ENCODE assay signal across 11 cellular contexts in the genomic region with DNA sequence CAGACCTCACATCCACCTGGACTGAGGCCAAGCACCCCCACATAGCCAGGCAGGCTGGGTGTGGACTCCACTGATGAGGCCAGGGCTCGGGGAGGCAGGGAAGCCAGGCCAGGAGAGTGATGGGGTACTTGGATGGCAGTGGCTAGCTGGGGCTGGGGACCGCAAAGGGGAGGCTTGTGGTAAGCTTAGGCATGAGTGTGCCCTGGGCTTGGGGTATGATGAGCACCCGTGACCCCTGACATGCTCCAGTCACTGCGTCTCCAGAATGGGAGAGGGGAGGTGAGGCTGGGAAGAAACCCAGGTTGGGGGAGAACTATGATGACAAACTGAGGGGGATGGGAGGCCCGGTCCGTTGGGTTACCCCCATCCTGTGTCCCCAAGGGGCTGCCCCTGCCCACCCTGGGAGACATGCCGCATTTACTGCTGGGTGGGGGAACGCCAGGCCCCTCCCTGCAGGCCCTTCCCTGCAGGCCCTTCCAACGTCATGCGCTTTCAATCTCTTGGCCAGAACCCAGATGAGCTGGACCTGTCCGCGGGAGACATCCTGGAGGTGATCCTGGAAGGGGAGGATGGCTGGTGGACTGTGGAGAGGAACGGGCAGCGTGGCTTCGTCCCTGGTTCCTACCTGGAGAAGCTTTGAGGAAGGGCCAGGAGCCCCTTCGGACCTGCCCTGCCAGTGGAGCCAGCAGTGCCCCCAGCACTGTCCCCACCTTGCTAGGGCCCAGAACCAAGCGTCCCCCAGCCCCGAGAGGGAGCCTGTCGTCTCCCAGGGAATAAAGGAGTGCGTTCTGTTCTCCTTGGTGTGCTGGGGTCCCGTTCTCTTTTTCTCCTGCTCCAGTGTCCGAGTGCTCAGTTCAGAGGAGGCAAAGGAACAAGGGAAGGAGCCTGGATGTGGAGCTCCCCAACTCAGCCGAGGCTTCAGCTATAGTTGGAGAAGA. TPM values are rescaled to one million over a fixed set of nuclear protein-coding genes. Genes with fewer than 3 reads are reported as not detected.
A peak's percentile ranks its signal among the peaks of the same experiment; 100 is the strongest.
DNase-seq lines count a peak whose midpoint lies in the region; ATAC-seq and TF ChIP-seq lines count a peak whose summit lies in the region.
"Had no signal": no experiment of that assay in that cellular context is flagged by ENCODE, and none has a peak within 500 bp of the region (broad histone marks: within the 10 kb centered on the region; RNA-seq: fewer than 3 reads in every experiment).

No MANE protein-coding gene starts in this region.

- H4K8ac ChIP-seq in IMR-90 (ENCODE audit: low read depth in 2 of 2, low read length in 2 of 2), result no peak overlapping the region

- H3K4me2 ChIP-seq in IMR-90 (ENCODE audit: low read depth, low read length), result no peak overlapping the region
- no peak overlapping the region for H3K4me2 ChIP-seq in PC-3 (ENCODE audit: low read length)

- no peak overlapping the region for H3K56ac ChIP-seq in IMR-90 (ENCODE audit: extremely low read depth, insufficient read depth, low read length)

- no peak overlapping the region for H3K27ac ChIP-seq in IMR-90 (ENCODE audit: insufficient read depth, low read length)
- H3K27ac ChIP-seq in endodermal cell (ENCODE audit: low read depth, low read length), result no peak overlapping the region
- no peak overlapping the region for H3K27ac ChIP-seq in ovary
- no peak overlapping the region for H3K27ac ChIP-seq in PC-3 (ENCODE audit: low read length)

- dilution Hi-C loops in IMR-90 (cut with HindIII; ENCODE audit: low sequenced_read_pairs, unreplicated experiment), result no loop called here

- TF ChIP-seq CTCF in Calu3 (IDR thresholded peaks at IDR 0.05; ENCODE audit: unreplicated experiment), result no peak
- no peak for TF ChIP-seq CTCF in IMR-90 (conservative IDR thresholded peaks at IDR 0.05; ENCODE audit: low read depth, low read length)
- TF ChIP-seq CTCF in endodermal cell (conservative IDR thresholded peaks at IDR 0.05), result no peak
- TF ChIP-seq CTCF in ovary (IDR thresholded peaks at IDR 0.05), result no peak
- TF ChIP-seq CTCF in PC-3 (conservative IDR thresholded peaks at IDR 0.05; ENCODE audit: low read depth, low read length), result no peak

- H3K27me3 ChIP-seq in IMR-90 (ENCODE audit: control insufficient read depth, insufficient read depth, low read length) (no peaks in the 10 kb centered on the region), endodermal cell (ENCODE audit: control insufficient read depth, insufficient read depth, low read length, poor library complexity, severe bottlenecking) (no peaks in the 10 kb centered on the region), ovary (no peaks in the 10 kb centered on the region), PC-3 (ENCODE audit: low read length) (no peaks in the 10 kb centered on the region)

- no peak overlapping the region for H2BK5ac ChIP-seq in IMR-90 (ENCODE audit: low read depth, low read length, poor library complexity, severe bottlenecking)

- H3F3A ChIP-seq in PC-3 (ENCODE audit: low read length, unreplicated experiment), result no peaks in the 10 kb centered on the region

- peak overlapping the region; percentile 35 for H2AK9ac ChIP-seq in IMR-90 (replicated peaks; ENCODE audit: low read depth, low read length, poor library complexity)

- no peaks in the 10 kb centered on the region for H3K9me3 Mint-ChIP-seq in Calu3 (ENCODE audit: low read depth, unreplicated experiment)
- peaks cover 15% of the 10 kb centered on the region for H3K9me3 Mint-ChIP-seq in endodermal cell

- H4K5ac ChIP-seq in IMR-90 (ENCODE audit: low read depth, low read length), result no peak overlapping the region

- no peaks in the 10 kb centered on the region for H3K79me2 ChIP-seq in PC-3 (ENCODE audit: low read length)

- H3K18ac ChIP-seq in IMR-90 (ENCODE audit: low read depth, low read length), result no peak overlapping the region

- H3K27me3 Mint-ChIP-seq in Calu3 (ENCODE audit: unreplicated experiment) (no peaks in the 10 kb centered on the region), endodermal cell (ENCODE audit: insufficient read depth) (no peaks in the 10 kb centered on the region)

- peaks cover 0 to 17% of the 10 kb centered on the region in 2 experiments; a peak in 1 of 4 replicates for H3K79me1 ChIP-seq in IMR-90 (ENCODE audit: low read depth in 1 of 2, low read length in 2 of 2)

- peaks cover 8% of the 10 kb centered on the region for H3K9me1 ChIP-seq in IMR-90 (ENCODE audit: insufficient read depth, low read length)

- no peaks in the 10 kb centered on the region for H3K9me2 ChIP-seq in PC-3 (replicated peaks; ENCODE audit: low read length)

- H3K4me3 Mint-ChIP-seq in Calu3 (ENCODE audit: low read depth, unreplicated experiment), result no peak overlapping the region
- H3K4me3 Mint-ChIP-seq in endodermal cell, result no peak overlapping the region

- DNase-seq in Calu3 (no peak), IMR-90 (no peak), endodermal cell (peak; percentile 38), ovary (peak in 4 of 5 donors; percentile 24 to 39 (median 30)), hepatic stellate cell (ENCODE audit: low spot score) (no peak), PC-3 (no peak)
- DNase-seq: DMS79, NCI-H1417 had no signal

- TF ChIP-seq EP300 in ovary (IDR thresholded peaks at IDR 0.05), result no peak

- WGBS in IMR-90 (ENCODE audit: extremely low coverage in 2 of 2, insufficient read length in 1 of 2), 2 experiments, result 97% methylated on average over 7 of the region's 23 CpGs; no CpG with 5 or more reads in 1 of the 2 experiments
- WGBS in endodermal cell (ENCODE audit: insufficient coverage in 1 of 2, insufficient read length in 1 of 2), 2 experiments, result 94 to 98% methylated on average over 17 to 23 of the region's 23 CpGs
- 82 to 88% (median 87%) methylated on average over 23 of the region's 23 CpGs for WGBS in ovary, 3 donors

- H2BK120ac ChIP-seq in IMR-90 (ENCODE audit: low read depth, low read length), result no peak overlapping the region

- no peak overlapping the region for H3K4me3 ChIP-seq in IMR-90 (ENCODE audit: insufficient read depth, low read depth, low read length)
- H3K4me3 ChIP-seq in endodermal cell (ENCODE audit: low read length), result no peak overlapping the region
- H3K4me3 ChIP-seq in ovary, result no peak overlapping the region
- no peak overlapping the region for H3K4me3 ChIP-seq in PC-3 (ENCODE audit: low read length)

- CTCF ChIA-PET in Calu3 (lab: Charles Lee), result interaction anchor here (0.8 kb wide), 1 partner anchor 28 kb away, joined by 3 read pairs; no protein-coding TSS in a partner anchor
- CTCF ChIA-PET in IMR-90 (lab: Yijun Ruan, JAX), result no interaction called here
- CTCF ChIA-PET in PC-3 (lab: Charles Lee), result no interaction called here

- no peak overlapping the region for H3K14ac ChIP-seq in IMR-90 (replicated peaks; ENCODE audit: low read depth, low read length)

- H2AFZ ChIP-seq in IMR-90 (replicated peaks; ENCODE audit: low read length, poor library complexity), result peak overlapping the region; percentile 53
- no peak overlapping the region for H2AFZ ChIP-seq in PC-3 (ENCODE audit: low read length)

- in situ Hi-C loops in IMR-90 (cut with MboI; ENCODE audit: low sequenced_read_pairs), result no loop called here

- no peak for TF ChIP-seq RAD21 in IMR-90 (IDR thresholded peaks at IDR 0.05; ENCODE audit: low read length)

- intact Hi-C loops in Calu3 (cut with micrococcal nuclease; ENCODE audit: unreplicated experiment) (no loop called here), IMR-90 (cut with micrococcal nuclease) (no loop called here), ovary (cut with DNase I) (loop anchor here in 1 of 4 donors (10.0 kb wide), 1 partner anchor 68 kb away; no protein-coding TSS in a partner anchor), PC-3 (cut with micrococcal nuclease) (no loop called here)

- peaks cover 15% of the 10 kb centered on the region for H3K4me1 Mint-ChIP-seq in Calu3 (ENCODE audit: low read depth, unreplicated experiment)
- peaks cover 11% of the 10 kb centered on the region for H3K4me1 Mint-ChIP-seq in endodermal cell

- H4K20me1 ChIP-seq in IMR-90 (ENCODE audit: insufficient read depth, low read length) (peaks cover 4% of the 10 kb centered on the region; the same call in 1 of the 2 replicates), PC-3 (ENCODE audit: low read length) (no peaks in the 10 kb centered on the region)

- H3K36me3 Mint-ChIP-seq in Calu3 (ENCODE audit: insufficient read depth, unreplicated experiment) (peaks cover 60% of the 10 kb centered on the region), endodermal cell (ENCODE audit: low read depth) (peaks cover 22% of the 10 kb centered on the region)

- H2BK20ac ChIP-seq in IMR-90 (ENCODE audit: low read depth, low read length), result no peak overlapping the region

- no peak overlapping the region for H3K23ac ChIP-seq in IMR-90 (ENCODE audit: low read depth, low read length)

- H3K27ac Mint-ChIP-seq in Calu3 (ENCODE audit: unreplicated experiment) (peak overlapping the region; percentile 73), endodermal cell (no peak overlapping the region)

- no peak overlapping the region for H3K9ac ChIP-seq in IMR-90 (ENCODE audit: low read depth, low read length)
- no peak overlapping the region for H3K9ac ChIP-seq in endodermal cell (ENCODE audit: extremely low read depth, low read length, poor library complexity, severe bottlenecking)
- no peak overlapping the region for H3K9ac ChIP-seq in PC-3 (ENCODE audit: low read length)

- H2AK5ac ChIP-seq in IMR-90 (ENCODE audit: low read depth, low read length), result no peak overlapping the region

- 0 out of 2 replicates have a peak, but pooled peaks cover 2% of the 10 kb centered on the region for H3K4me1 ChIP-seq in IMR-90 (ENCODE audit: control insufficient read depth, insufficient read depth, low read length)
- H3K4me1 ChIP-seq in endodermal cell (ENCODE audit: control insufficient read depth, insufficient read depth, low read length), result peaks cover 7% of the 10 kb centered on the region
- H3K4me1 ChIP-seq in ovary (ENCODE audit: insufficient read depth), result no peaks in the 10 kb centered on the region
- no peaks in the 10 kb centered on the region for H3K4me1 ChIP-seq in PC-3 (ENCODE audit: insufficient read depth, low read length)

- H4K91ac ChIP-seq in IMR-90 (ENCODE audit: insufficient read depth, low read depth, low read length), result no peak overlapping the region

- ATAC-seq in IMR-90 (ENCODE audit: low read depth) (no peak), PC-3 (no peak), HG03521 (IDR thresholded peaks at IDR 0.05; ENCODE audit: unreplicated experiment) (no peak), HG03097 (IDR thresholded peaks at IDR 0.05; ENCODE audit: low FRiP score, unreplicated experiment) (no peak)

- no peak for TF ChIP-seq POLR2A in IMR-90 (IDR thresholded peaks at IDR 0.05; ENCODE audit: low read depth, low read length)
- no peak for TF ChIP-seq POLR2A in ovary (IDR thresholded peaks at IDR 0.05)

- H3K9me3 ChIP-seq in IMR-90 (ENCODE audit: control insufficient read depth, insufficient read depth, low read length), result no peaks in the 10 kb centered on the region
- no peaks in the 10 kb centered on the region for H3K9me3 ChIP-seq in endodermal cell (ENCODE audit: control insufficient read depth, low read length)
- H3K9me3 ChIP-seq in ovary, result no peaks in the 10 kb centered on the region
- no peaks in the 10 kb centered on the region for H3K9me3 ChIP-seq in PC-3 (ENCODE audit: low read length)

- H3K4ac ChIP-seq in IMR-90 (ENCODE audit: low read depth, low read length), result no peak overlapping the region

- no peak overlapping the region for H2BK15ac ChIP-seq in IMR-90 (ENCODE audit: low read depth, low read length)

- POLR2A ChIA-PET in IMR-90 (lab: Charles Lee; ENCODE audit: unreplicated experiment), result no interaction called here
- POLR2A ChIA-PET in PC-3 (lab: Charles Lee; ENCODE audit: unreplicated experiment), result no interaction called here

- peaks cover 9% of the 10 kb centered on the region for H3K36me3 ChIP-seq in IMR-90 (ENCODE audit: control insufficient read depth, insufficient read depth, low read length)
- H3K36me3 ChIP-seq in endodermal cell (ENCODE audit: control insufficient read depth, insufficient read depth, low read length), result peaks cover 2% of the 10 kb centered on the region
- H3K36me3 ChIP-seq in ovary, result no peaks in the 10 kb centered on the region
- no peaks in the 10 kb centered on the region for H3K36me3 ChIP-seq in PC-3 (ENCODE audit: low read depth, low read length)

- BruUV-seq in Calu3 (replicated peaks; lab: Mats Ljungman, UMichigan) (no TSS peak), IMR-90 (replicated peaks; lab: Mats Ljungman, UMichigan) (no TSS peak), PC-3 (replicated peaks; lab: Mats Ljungman, UMichigan) (no TSS peak)

RNA-seq across cellular contexts. Expression of a gene that starts 34.1 kb away (rescaled TPM):
- 404 and 463 TPM in 2 replicates for total RNA-seq in Calu3 (2022)
- 255 and 295 TPM in 2 replicates for total RNA-seq in IMR-90 (2012; rRNA removed)
- 221 and 270 TPM in 2 replicates for polyA plus RNA-seq in IMR-90 (2012; rRNA removed)
- polyA plus RNA-seq in IMR-90 (2012; cell fraction: cytosol; rRNA removed), result 200 and 257 TPM in 2 replicates
- 60.8 and 158 TPM in 2 replicates for polyA plus RNA-seq in IMR-90 (2012; cell fraction: nucleus; rRNA removed; ENCODE audit: low replicate concordance)
- total RNA-seq in endodermal cell, result 100 to 1,000 TPM; 188 to 211 TPM
- 230 TPM for polyA plus RNA-seq in endodermal cell (2013, experiment 1 of 2)
- polyA plus RNA-seq in endodermal cell (2013, experiment 2 of 2), result 213 TPM
- 100 to 1,000 TPM; 140 to 266 (median 174) TPM for total RNA-seq in ovary
- 100 to 1,000 TPM; 196 to 244 TPM for polyA plus RNA-seq in ovary
- 125 and 140 TPM in 2 replicates for total RNA-seq in PC-3 (2014; rRNA removed)

RNA-seq across cellular contexts. Expression of a gene that starts 41.9 kb away (rescaled TPM):
- not detected in 2 replicates for total RNA-seq in Calu3 (2022)
- total RNA-seq in IMR-90 (2012; rRNA removed), result 0.36 and 0.56 TPM in 2 replicates
- polyA plus RNA-seq in IMR-90 (2012; rRNA removed), result 0.83 and 1.1 TPM in 2 replicates
- polyA plus RNA-seq in IMR-90 (2012; cell fraction: cytosol; rRNA removed), result 0.74 and 0.75 TPM in 2 replicates
- polyA plus RNA-seq in IMR-90 (2012; cell fraction: nucleus; rRNA removed; ENCODE audit: low replicate concordance), result 1.0 and 3.2 TPM in 2 replicates
- total RNA-seq in endodermal cell, result 1 to 10 TPM in 1 of 2 donors, under 1 TPM in 1; 0.29 to 1.5 TPM
- 0.82 TPM for polyA plus RNA-seq in endodermal cell (2013, experiment 1 of 2)
- 0.58 TPM for polyA plus RNA-seq in endodermal cell (2013, experiment 2 of 2)
- 10 to 100 TPM in 1 of 7 donors, 1 to 10 TPM in 6; 1.8 to 10.9 (median 3.7) TPM for total RNA-seq in ovary
- polyA plus RNA-seq in ovary, result 1 to 10 TPM; 1.4 to 2.4 TPM
- not detected in 2 replicates for total RNA-seq in PC-3 (2014; rRNA removed)
- total RNA-seq: temporal lobe had no signal

Comparison
In these comparisons a context has a peak if more than half of its experiments do, and no peak if none do; other contexts are left out.
1. DNase-seq: peak in endodermal cell (single experiment) and ovary (4 of 5); none in Calu3 (single experiment), IMR-90 (single experiment), hepatic stellate cell (single experiment) and PC-3 (single experiment).